12 cellular contexts compared by ENCODE assay signal in genomic region chr20:60046011-60046413, GRCh38.
A peak's percentile ranks its signal among the peaks of the same experiment; 100 is the strongest.
DNase-seq lines count a peak whose midpoint lies in the region; ATAC-seq and TF ChIP-seq lines count a peak whose summit lies in the region.
"Had no signal": no experiment of that assay in that cellular context is flagged by ENCODE, and none has a peak within 500 bp of the region (broad histone marks: within the 10 kb centered on the region; RNA-seq: fewer than 3 reads in every experiment).

No MANE protein-coding gene starts in this region.

- ATAC-seq in activated naive CD8-positive, alpha-beta T cell treated with anti-CD3 and anti-CD28 coated beads, Interleukin-2, amount 50 U/mL, for 24 hours = no peak
- no peak for ATAC-seq in GM21367 (IDR thresholded peaks at IDR 0.05; ENCODE audit: unreplicated experiment)
- no peak for ATAC-seq in activated CD8-positive, alpha-beta memory T cell treated with anti-CD3 and anti-CD28 coated beads, Interleukin-2, amount 10 ng/mL, durations not matched to agents 7 days and 5 days
- ATAC-seq: PC-3 had no signal

- CTCF ChIA-PET in activated CD8-positive, alpha-beta memory T cell treated with anti-CD3 and anti-CD28 coated beads, Interleukin-2, amount 10 ng/mL, durations not matched to agents 7 days and 5 days (lab: Charles Lee) = interaction anchor here (1.5 kb wide), 1 partner anchor 217 kb away, joined by 3 read pairs; no protein-coding TSS in a partner anchor

- no peaks in the 10 kb centered on the region for H3K4me1 Mint-ChIP-seq in activated naive CD8-positive, alpha-beta T cell treated with anti-CD3 and anti-CD28 coated beads for 36 hours
- H3K4me1 Mint-ChIP-seq in activated naive CD8-positive, alpha-beta T cell treated with anti-CD3 and anti-CD28 coated beads, Interleukin-2, amount 50 U/mL, for 24 hours = no peaks in the 10 kb centered on the region
- H3K4me1 Mint-ChIP-seq in activated CD8-positive, alpha-beta memory T cell treated with anti-CD3 and anti-CD28 coated beads, Interleukin-2, amount 10 ng/mL, durations not matched to agents 7 days and 5 days = no peaks in the 10 kb centered on the region

- no peak overlapping the region for H3K4me3 Mint-ChIP-seq in activated naive CD8-positive, alpha-beta T cell treated with anti-CD3 and anti-CD28 coated beads for 36 hours
- no peak overlapping the region for H3K4me3 Mint-ChIP-seq in activated naive CD8-positive, alpha-beta T cell treated with anti-CD3 and anti-CD28 coated beads, Interleukin-2, amount 50 U/mL, for 24 hours
- no peak overlapping the region for H3K4me3 Mint-ChIP-seq in activated CD8-positive, alpha-beta memory T cell treated with anti-CD3 and anti-CD28 coated beads, Interleukin-2, amount 10 ng/mL, durations not matched to agents 7 days and 5 days
- H3K4me3 Mint-ChIP-seq: nephron progenitor cell had no signal

- no peaks in the 10 kb centered on the region for H3K36me3 Mint-ChIP-seq in activated naive CD8-positive, alpha-beta T cell treated with anti-CD3 and anti-CD28 coated beads for 36 hours
- no peaks in the 10 kb centered on the region for H3K36me3 Mint-ChIP-seq in activated naive CD8-positive, alpha-beta T cell treated with anti-CD3 and anti-CD28 coated beads, Interleukin-2, amount 50 U/mL, for 24 hours (ENCODE audit: low read depth)
- H3K36me3 Mint-ChIP-seq in activated CD8-positive, alpha-beta memory T cell treated with anti-CD3 and anti-CD28 coated beads, Interleukin-2, amount 10 ng/mL, durations not matched to agents 7 days and 5 days = no peaks in the 10 kb centered on the region

- H3K9me3 Mint-ChIP-seq in activated naive CD8-positive, alpha-beta T cell treated with anti-CD3 and anti-CD28 coated beads for 36 hours = no peaks in the 10 kb centered on the region
- H3K9me3 Mint-ChIP-seq in activated naive CD8-positive, alpha-beta T cell treated with anti-CD3 and anti-CD28 coated beads, Interleukin-2, amount 50 U/mL, for 24 hours = no peaks in the 10 kb centered on the region
- H3K9me3 Mint-ChIP-seq in activated CD8-positive, alpha-beta memory T cell treated with anti-CD3 and anti-CD28 coated beads, Interleukin-2, amount 10 ng/mL, durations not matched to agents 7 days and 5 days (ENCODE audit: low read depth) = no peaks in the 10 kb centered on the region

- peaks cover 4% of the 10 kb centered on the region for H3K27me3 Mint-ChIP-seq in activated naive CD8-positive, alpha-beta T cell treated with anti-CD3 and anti-CD28 coated beads for 36 hours
- no peaks in the 10 kb centered on the region for H3K27me3 Mint-ChIP-seq in activated naive CD8-positive, alpha-beta T cell treated with anti-CD3 and anti-CD28 coated beads, Interleukin-2, amount 50 U/mL, for 24 hours
- H3K27me3 Mint-ChIP-seq in activated CD8-positive, alpha-beta memory T cell treated with anti-CD3 and anti-CD28 coated beads, Interleukin-2, amount 10 ng/mL, durations not matched to agents 7 days and 5 days = peaks cover 13% of the 10 kb centered on the region

- H3K27ac Mint-ChIP-seq in activated naive CD8-positive, alpha-beta T cell treated with anti-CD3 and anti-CD28 coated beads for 36 hours = peak overlapping the region; percentile 40
- H3K27ac Mint-ChIP-seq in activated naive CD8-positive, alpha-beta T cell treated with anti-CD3 and anti-CD28 coated beads, Interleukin-2, amount 50 U/mL, for 24 hours = no peak overlapping the region
- no peak overlapping the region for H3K27ac Mint-ChIP-seq in activated CD8-positive, alpha-beta memory T cell treated with anti-CD3 and anti-CD28 coated beads, Interleukin-2, amount 10 ng/mL, durations not matched to agents 7 days and 5 days
- H3K27ac Mint-ChIP-seq: nephron progenitor cell had no signal

- DNase-seq in activated naive CD8-positive, alpha-beta T cell treated with anti-CD3 and anti-CD28 coated beads for 36 hours = no peak
- DNase-seq in activated naive CD8-positive, alpha-beta T cell treated with anti-CD3 and anti-CD28 coated beads, Interleukin-2, amount 50 U/mL, for 24 hours = no peak
- peak; percentile 95 for DNase-seq in SKM-1 (lab: John Stamatoyannopoulos, UW; ENCODE audit: unreplicated experiment)
- peak; percentile 36 to 70 for DNase-seq in foreskin fibroblast
- DNase-seq in superior temporal gyrus (ENCODE audit: extremely low spot score) = peak; percentile 32
- no peak for DNase-seq in foreskin melanocyte
- no peak for DNase-seq in activated CD8-positive, alpha-beta memory T cell treated with anti-CD3 and anti-CD28 coated beads, Interleukin-2, amount 10 ng/mL, durations not matched to agents 7 days and 5 days
- DNase-seq: activated CD4-positive, alpha-beta T cell treated with anti-CD3 and anti-CD28 coated beads for 4 hours; NCI-H1694; nephron progenitor cell; PC-3 had no signal

- H3K4me3 ChIP-seq in foreskin fibroblast (ENCODE audit: low read depth in 1 of 2, low read length in 2 of 2) = no peak overlapping the region

- TF ChIP-seq CTCF in foreskin fibroblast (IDR thresholded peaks at IDR 0.05; ENCODE audit: low read depth, low read length) = no peak

Comparison
In these comparisons a context has a peak if more than half of its experiments do, and no peak if none do; other contexts are left out.
1. DNase-seq: peak in SKM-1 (single experiment), foreskin fibroblast (2 of 2) and superior temporal gyrus (single experiment); none in activated naive CD8-positive, alpha-beta T cell treated with anti-CD3 and anti-CD28 coated beads for 36 hours (single experiment), activated naive CD8-positive, alpha-beta T cell treated with anti-CD3 and anti-CD28 coated beads, Interleukin-2, amount 50 U/mL, for 24 hours (single experiment), foreskin melanocyte (single experiment) and activated CD8-positive, alpha-beta memory T cell treated with anti-CD3 and anti-CD28 coated beads, Interleukin-2, amount 10 ng/mL, durations not matched to agents 7 days and 5 days (single experiment).